ENCODE assay signal across 10 cellular contexts in genomic region chr3:112126501-112126900, GRCh38. TPM values are rescaled to one million over a fixed set of nuclear protein-coding genes. Genes with fewer than 3 reads are reported as not detected.
DNase-seq lines count a peak whose midpoint lies in the region; ATAC-seq lines count a peak whose summit lies in the region.
"Had no signal": no experiment of that assay in that cellular context is flagged by ENCODE, and none has a peak within 500 bp of the region (broad histone marks: within the 10 kb centered on the region; RNA-seq: fewer than 3 reads in every experiment).

No MANE protein-coding gene starts in this region.

- intact Hi-C loops in activated naive CD4-positive, alpha-beta T cell treated with anti-CD3 and anti-CD28 coated beads for 36 hours (cut with micrococcal nuclease): loop anchor here (2.0 to 5.0 kb wide), 2 partner anchors 14 to 551 kb away; no protein-coding TSS in a partner anchor

- no peak overlapping the region for H3K4me3 ChIP-seq in iPS-18a (ENCODE audit: low read length)
- no peak overlapping the region for H3K4me3 ChIP-seq in subcutaneous abdominal adipose tissue (ENCODE audit: low read depth in 1 of 5, low read length in 5 of 5)

- peak overlapping the region; percentile 59 for H3K27ac Mint-ChIP-seq in activated naive CD4-positive, alpha-beta T cell treated with anti-CD3 and anti-CD28 coated beads for 36 hours
- peak overlapping the region; percentile 82 for H3K27ac Mint-ChIP-seq in T-cell

- H3K9me3 ChIP-seq in iPS-18a (ENCODE audit: control insufficient read depth, low read depth, low read length) (no peaks in the 10 kb centered on the region), subcutaneous abdominal adipose tissue (ENCODE audit: control insufficient read depth in 5 of 5, low read length in 5 of 5) (no peaks in the 10 kb centered on the region)

- POLR2A ChIA-PET in T-cell (lab: Charles Lee): interaction anchor here in 1 of 2 donors (0.5 kb wide), 1 partner anchor 358 kb away, joined by 4 read pairs; no protein-coding TSS in a partner anchor

- H3K9ac ChIP-seq in iPS-18a (ENCODE audit: low read length): peak overlapping the region; percentile 24
- no peak overlapping the region for H3K9ac ChIP-seq in subcutaneous abdominal adipose tissue (ENCODE audit: low read length in 5 of 5)

- no peaks in the 10 kb centered on the region for H3K9me3 Mint-ChIP-seq in activated naive CD4-positive, alpha-beta T cell treated with anti-CD3 and anti-CD28 coated beads for 36 hours
- H3K9me3 Mint-ChIP-seq in T-cell: no peaks in the 10 kb centered on the region

- ATAC-seq in T-cell (replicated peaks in 1 of 4) (peak in 1 of 4 experiments; percentile 29), HG03457 (IDR thresholded peaks at IDR 0.05; ENCODE audit: unreplicated experiment) (no peak), HG02981 (IDR thresholded peaks at IDR 0.05; ENCODE audit: unreplicated experiment) (no peak)

- no peaks in the 10 kb centered on the region for H3K27me3 Mint-ChIP-seq in activated naive CD4-positive, alpha-beta T cell treated with anti-CD3 and anti-CD28 coated beads for 36 hours (ENCODE audit: low read depth)
- no peaks in the 10 kb centered on the region for H3K27me3 Mint-ChIP-seq in T-cell

- H3K36me3 ChIP-seq in iPS-18a (ENCODE audit: control insufficient read depth, low read depth, low read length) (no peaks in the 10 kb centered on the region), subcutaneous abdominal adipose tissue (ENCODE audit: control insufficient read depth in 5 of 5, insufficient read depth in 5 of 5, low read length in 5 of 5) (no peaks in the 10 kb centered on the region)

- H3K4me3 Mint-ChIP-seq in activated naive CD4-positive, alpha-beta T cell treated with anti-CD3 and anti-CD28 coated beads for 36 hours: peak overlapping the region; percentile 20
- H3K4me3 Mint-ChIP-seq in T-cell: peak overlapping the region; percentile 54 to 75 (median 62)

- H3K27ac ChIP-seq in iPS-18a (ENCODE audit: low read length) (peak overlapping the region; percentile 72), subcutaneous abdominal adipose tissue (ENCODE audit: low read depth, low read length) (peak overlapping the region; percentile 1)

- peaks cover 19% of the 10 kb centered on the region for H3K36me3 Mint-ChIP-seq in activated naive CD4-positive, alpha-beta T cell treated with anti-CD3 and anti-CD28 coated beads for 36 hours (ENCODE audit: low read depth)
- H3K36me3 Mint-ChIP-seq in T-cell: peaks cover 40% of the 10 kb centered on the region

- CTCF ChIA-PET in activated naive CD4-positive, alpha-beta T cell treated with anti-CD3 and anti-CD28 coated beads for 36 hours (lab: Charles Lee): interaction anchor here (1.1 to 3.1 kb wide), 2 partner anchors 13 to 15 kb away, joined by 4 to 13 read pairs; no protein-coding TSS in a partner anchor
- CTCF ChIA-PET in T-cell (lab: Charles Lee): interaction anchor here (0.6 to 4.6 kb wide), 3 partner anchors 15 to 428 kb away, joined by 3 to 25 read pairs (median 3); no protein-coding TSS in a partner anchor

- H3K27me3 ChIP-seq in iPS-18a (ENCODE audit: control insufficient read depth, insufficient read depth, low read length) (no peaks in the 10 kb centered on the region), subcutaneous abdominal adipose tissue (ENCODE audit: control insufficient read depth in 5 of 5, insufficient read depth in 4 of 5, low read length in 5 of 5) (no peaks in the 10 kb centered on the region)

- DNase-seq in activated naive CD4-positive, alpha-beta T cell treated with anti-CD3 and anti-CD28 coated beads for 36 hours: no peak
- DNase-seq in activated naive CD4-positive, alpha-beta T cell treated with anti-CD3 and anti-CD28 coated beads, Interleukin-2, amount 50 U/mL, for 16 hours: no peak
- DNase-seq in T-cell: no peak
- DNase-seq in hepatic stellate cell (ENCODE audit: low spot score): no peak
- DNase-seq: C1 segment of cervical spinal cord, NCI-H187 had no signal

- H3K4me1 ChIP-seq in iPS-18a (ENCODE audit: control insufficient read depth, low read depth, low read length) (peaks cover 36% of the 10 kb centered on the region), subcutaneous abdominal adipose tissue (ENCODE audit: control insufficient read depth in 5 of 5, insufficient read depth in 5 of 5, low read length in 5 of 5) (peaks cover 0 to 14% (median 5%) of the 10 kb centered on the region in 5 donors)

- H3K4me1 Mint-ChIP-seq in activated naive CD4-positive, alpha-beta T cell treated with anti-CD3 and anti-CD28 coated beads for 36 hours (ENCODE audit: low read depth): peaks cover 55% of the 10 kb centered on the region
- peaks cover 76 to 84% (median 82%) of the 10 kb centered on the region in 3 donors for H3K4me1 Mint-ChIP-seq in T-cell

RNA-seq across cellular contexts. Expression of gene GCSAM, which starts 6.5 kb away (rescaled TPM):
- 10 to 100 TPM; 14.5 to 14.6 TPM for total RNA-seq in activated naive CD4-positive, alpha-beta T cell treated with anti-CD3 and anti-CD28 coated beads for 36 hours
- total RNA-seq in T-cell: 10 to 100 TPM; 15.8 to 21.6 (median 18.2) TPM

RNA-seq across cellular contexts. Expression of gene C3orf52, which starts 40.3 kb away (rescaled TPM):
- 1 to 10 TPM; 3.1 to 3.8 TPM for total RNA-seq in activated naive CD4-positive, alpha-beta T cell treated with anti-CD3 and anti-CD28 coated beads for 36 hours
- 1 to 10 TPM in 4 of 5 donors, under 1 TPM in 1; 0.95 to 2.2 (median 1.5) TPM for total RNA-seq in T-cell
